ENCODE assay signal across 8 cellular contexts in genomic region chr9:98796364-98797101, GRCh38. TPM values are rescaled to one million over a fixed set of nuclear protein-coding genes. Genes with fewer than 3 reads are reported as not detected.
DNase-seq lines count a peak whose midpoint lies in the region; ATAC-seq and TF ChIP-seq lines count a peak whose summit lies in the region.

Gene ANKS6 (minus strand): TSS chr9:98796555. CDS start chr9:98796491, 64 bp downstream.

- no peak within 1 kb of the TSS for H4K91ac ChIP-seq in mesenchymal stem cell (ENCODE audit: low read length)

- no peak within 1 kb of the TSS for H2BK5ac ChIP-seq in mesenchymal stem cell (ENCODE audit: low read depth, low read length, poor library complexity, severe bottlenecking)

- H3K14ac ChIP-seq in mesenchymal stem cell (ENCODE audit: low read length in 2 of 2): peak within 1 kb of the TSS in 1 of 2 experiments; percentile 86

- H3K79me1 ChIP-seq in mesenchymal stem cell (replicated peaks; ENCODE audit: low read length, poor library complexity, severe bottlenecking): peaks cover 13% of the 10 kb centered on the region

- peak within 1 kb of the TSS; percentile 81 to 82 for H3K18ac ChIP-seq in mesenchymal stem cell (ENCODE audit: low read depth in 1 of 2, low read length in 2 of 2)

- H3K27ac ChIP-seq in mesenchymal stem cell (ENCODE audit: low read length, poor library complexity, severe bottlenecking): no peak within 1 kb of the TSS

- peak; percentile 57 for TF ChIP-seq CTCF in AG04449 (IDR thresholded peaks at IDR 0.05; ENCODE audit: insufficient read depth, low read length, missing control alignments)

- H3K4me3 ChIP-seq in AG04449 (ENCODE audit: low read depth, low read length) (peak within 1 kb of the TSS; percentile 67), mesenchymal stem cell (ENCODE audit: insufficient read depth in 1 of 2, low read depth in 1 of 2, low read length in 2 of 2) (peak within 1 kb of the TSS; percentile 81 to 94)

- peak; percentile 71 for ATAC-seq in GM18517 (IDR thresholded peaks at IDR 0.05; ENCODE audit: unreplicated experiment)
- peak; percentile 87 for ATAC-seq in HG03066 (IDR thresholded peaks at IDR 0.05; ENCODE audit: low read depth, unreplicated experiment)
- ATAC-seq in effector memory CD8-positive, alpha-beta T cell (replicated peaks): peak; percentile 94

- H3K27ac Mint-ChIP-seq in effector memory CD8-positive, alpha-beta T cell: peak within 1 kb of the TSS; percentile 52 to 93

- peak within 1 kb of the TSS; percentile 92 for H3K9ac ChIP-seq in mesenchymal stem cell (ENCODE audit: low read length)

- H3K27me3 ChIP-seq in mesenchymal stem cell (ENCODE audit: control insufficient read depth in 1 of 2, insufficient read depth in 1 of 2, low read length in 2 of 2): no peaks in the 10 kb centered on the region

- H3K23ac ChIP-seq in mesenchymal stem cell (ENCODE audit: low read length in 2 of 2): peak within 1 kb of the TSS in 1 of 2 experiments; percentile 63

- H2BK12ac ChIP-seq in mesenchymal stem cell (ENCODE audit: low read length in 2 of 2): peak within 1 kb of the TSS in 1 of 2 experiments; percentile 57

- no peak within 1 kb of the TSS for H2AK5ac ChIP-seq in mesenchymal stem cell (ENCODE audit: low read length, severe bottlenecking)

- H2AFZ ChIP-seq in mesenchymal stem cell (ENCODE audit: low read depth, low read length): peak within 1 kb of the TSS; percentile 93

- H3K36me3 ChIP-seq in mesenchymal stem cell (ENCODE audit: control insufficient read depth in 1 of 2, insufficient read depth in 2 of 2, low read depth in 1 of 2, low read length in 2 of 2): no peaks in the 10 kb centered on the region

- peak within 1 kb of the TSS; percentile 93 for H4K8ac ChIP-seq in mesenchymal stem cell (ENCODE audit: low read length)

- H3K4me2 ChIP-seq in mesenchymal stem cell (ENCODE audit: low read length, poor library complexity, severe bottlenecking): peak within 1 kb of the TSS; percentile 78

- CTCF ChIA-PET in AG04449 (lab: Yijun Ruan, JAX): interaction anchor here (1.2 to 15.7 kb wide), 6 partner anchors 11 to 540 kb away, joined by 3 to 202 read pairs (median 5); partner anchors contain the start of gene GALNT12

- peak within 1 kb of the TSS; percentile 70 to 83 for H3K4ac ChIP-seq in mesenchymal stem cell (ENCODE audit: low read depth in 1 of 2, low read length in 2 of 2)

- H3K4me1 ChIP-seq in mesenchymal stem cell (ENCODE audit: control insufficient read depth, insufficient read depth, low read depth, low read length): peaks cover 21% of the 10 kb centered on the region

- peak within 1 kb of the TSS; percentile 74 for H2BK15ac ChIP-seq in mesenchymal stem cell (ENCODE audit: low read depth, poor library complexity, severe bottlenecking)

- WGBS in mesenchymal stem cell: 6% methylated on average over 69 of the region's 86 CpGs

- no peaks in the 10 kb centered on the region for H3K9me3 Mint-ChIP-seq in effector memory CD8-positive, alpha-beta T cell

- peaks cover 16 to 22% of the 10 kb centered on the region in 2 donors for H3K4me1 Mint-ChIP-seq in effector memory CD8-positive, alpha-beta T cell (ENCODE audit: low read depth in 2 of 2)

- peak within 1 kb of the TSS; percentile 92 to 96 for H3K4me3 Mint-ChIP-seq in effector memory CD8-positive, alpha-beta T cell

- H2BK120ac ChIP-seq in mesenchymal stem cell (ENCODE audit: low read depth, low read length): peak within 1 kb of the TSS; percentile 45

- POLR2A ChIA-PET in AG04449 (lab: Yijun Ruan, JAX): interaction anchor here (0.5 kb wide), 1 partner anchor 595 kb away, joined by 4 read pairs; no protein-coding TSS in a partner anchor

- peaks cover 7% of the 10 kb centered on the region for H3K9me3 ChIP-seq in mesenchymal stem cell (ENCODE audit: control insufficient read depth, low read length)

- no peaks in the 10 kb centered on the region for H3K27me3 Mint-ChIP-seq in effector memory CD8-positive, alpha-beta T cell

- H3K36me3 Mint-ChIP-seq in effector memory CD8-positive, alpha-beta T cell (ENCODE audit: insufficient read depth): peaks cover 2% of the 10 kb centered on the region

- DNase-seq in AG04449 (ENCODE audit: low read depth, low spot score) (no peak), NCI-H748 (lab: John Stamatoyannopoulos, UW; ENCODE audit: unreplicated experiment) (peak; percentile 82), mesenchymal stem cell (peak; percentile 68)
- DNase-seq in activated CD8-positive, alpha-beta memory T cell treated with anti-CD3 and anti-CD28 coated beads for 24 hours: peak; percentile 94
- DNase-seq in effector memory CD8-positive, alpha-beta T cell: peak; percentile 83 to 89 (median 84)
- DNase-seq in stimulated activated CD8-positive, alpha-beta memory T cell treated with anti-CD3 and anti-CD28 coated beads, Interleukin-12 subunit alpha, Interleukin-12 subunit beta, amount 100 ng/mL, for 24 hours (ENCODE audit: extremely low read depth): peak; percentile 59

RNA-seq across cellular contexts. Expression of gene ANKS6, which starts in this region (rescaled TPM):
- 12.3 TPM for polyA plus RNA-seq in mesenchymal stem cell (2013, experiment 1 of 2)
- 11.9 TPM for polyA plus RNA-seq in mesenchymal stem cell (2013, experiment 2 of 2)
